In the genomic region with DNA sequence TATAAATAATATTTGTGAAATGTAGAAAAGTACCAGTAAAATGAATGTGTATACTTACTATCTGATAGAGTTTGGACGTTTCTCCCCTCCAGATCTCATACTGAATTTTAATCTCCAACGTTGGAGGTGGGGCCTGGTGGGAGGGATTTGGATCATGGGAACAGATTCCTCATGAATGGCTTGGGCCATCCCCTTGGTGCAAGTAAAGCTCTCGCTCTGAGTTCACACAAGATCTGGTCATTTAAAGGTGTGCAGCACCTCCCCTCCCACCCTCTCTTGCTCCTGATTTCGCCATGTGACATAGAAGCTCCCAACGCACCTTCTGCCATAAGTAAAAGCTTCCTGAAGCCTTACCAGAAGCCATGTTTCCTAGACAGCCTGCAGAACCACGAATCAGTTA, we compare ENCODE assay signal across 27 cellular contexts.
A peak's percentile ranks its signal among the peaks of the same experiment; 100 is the strongest.
DNase-seq lines count a peak whose midpoint lies in the region; ATAC-seq and TF ChIP-seq lines count a peak whose summit lies in the region.
"Had no signal": no experiment of that assay in that cellular context is flagged by ENCODE, and none has a peak within 500 bp of the region (broad histone marks: within the 10 kb centered on the region; RNA-seq: fewer than 3 reads in every experiment).

No MANE protein-coding gene starts in this region.

- ATAC-seq in Right ventricle myocardium inferior = no peak

- TF ChIP-seq CTCF in left ventricle myocardium inferior (IDR thresholded peaks at IDR 0.05; ENCODE audit: borderline replicate concordance) = no peak

- no peak for DNase-seq in left ventricle myocardium inferior
- no peak for DNase-seq in Right ventricle myocardium inferior (ENCODE audit: missing footprints)
- peak; percentile 87 for DNase-seq in cerebellar cortex (ENCODE audit: low spot score)
- no peak for DNase-seq in NAMALWA (ENCODE audit: low spot score)
- DNase-seq in AG08396 (ENCODE audit: low spot score) = no peak
- no peak for DNase-seq in OCI-M1 (lab: John Stamatoyannopoulos, UW)
- no peak for DNase-seq in C1 segment of cervical spinal cord (lab: John Stamatoyannopoulos, UW)
- DNase-seq: 8988T; ACHN; CD4-positive, alpha-beta memory T cell; COR-L47; DMS53; GF-D8; HCEC 1CT; Karpas-422; NCI-H1105 treated with DMSO at 0.1 percent for 48 hours; NCI-H146; NCI-H1930; NCI-H446 treated with DMSO at 0.1 percent for 48 hours; NCI-H526; NCI-H82; NK-92 treated with Interleukin-12 subunit alpha and Interleukin-12 subunit beta, amount 100 ng/mL, for 24 hours; SK-N-SH; SW 1271 had no signal

- no peak overlapping the region for H3K4me3 ChIP-seq in left ventricle myocardium inferior
- H3K4me3 ChIP-seq: BLaER1 had no signal

- peaks cover 4% of the 10 kb centered on the region for H3K9me3 ChIP-seq in left ventricle myocardium inferior (replicated peaks)
- H3K9me3 ChIP-seq: SK-N-SH had no signal

- intact Hi-C loops in left ventricle myocardium inferior (cut with micrococcal nuclease) (no loop called here), Right ventricle myocardium inferior (cut with DNase I) (no loop called here)

- no peaks in the 10 kb centered on the region for H3K36me3 ChIP-seq in left ventricle myocardium inferior
- H3K36me3 ChIP-seq: BLaER1 had no signal

- peak overlapping the region; percentile 86 for H3K27ac ChIP-seq in left ventricle myocardium inferior (replicated peaks)
- H3K27ac ChIP-seq in layer of hippocampus (ENCODE audit: low read depth, low read length) = peak overlapping the region; percentile 31
- H3K27ac ChIP-seq: BLaER1, RWPE1 had no signal

- H3K27me3 ChIP-seq in left ventricle myocardium inferior (ENCODE audit: low read depth) (no peaks in the 10 kb centered on the region), layer of hippocampus (ENCODE audit: control insufficient read depth, insufficient read depth, low read length) (no peaks in the 10 kb centered on the region)
- H3K27me3 ChIP-seq: BLaER1 had no signal

- H3K4me1 ChIP-seq in left ventricle myocardium inferior = peaks cover 35% of the 10 kb centered on the region
